28 cellular contexts compared by ENCODE assay signal in genomic region chrX:545488-545887, GRCh38.
DNase-seq lines count a peak whose midpoint lies in the region; ATAC-seq and TF ChIP-seq lines count a peak whose summit lies in the region.
"Had no signal": no experiment of that assay in that cellular context is flagged by ENCODE, and none has a peak within 500 bp of the region (broad histone marks: within the 10 kb centered on the region; RNA-seq: fewer than 3 reads in every experiment).

No MANE protein-coding gene starts in this region.

- no peaks in the 10 kb centered on the region for H3K36me3 Mint-ChIP-seq in activated CD4-positive, alpha-beta T cell treated with anti-CD3 and anti-CD28 coated beads, Interleukin-2, amount 10 ng/mL, durations not matched to agents 24 days and 14 days (ENCODE audit: low read depth)
- H3K36me3 Mint-ChIP-seq in activated CD4-positive, alpha-beta T cell treated with anti-CD3 and anti-CD28 coated beads for 36 hours (ENCODE audit: low read depth): no peaks in the 10 kb centered on the region
- H3K36me3 Mint-ChIP-seq: activated naive CD8-positive, alpha-beta T cell treated with anti-CD3 and anti-CD28 coated beads for 36 hours had no signal

- ATAC-seq in activated CD4-positive, alpha-beta T cell treated with anti-CD3 and anti-CD28 coated beads for 36 hours: no peak
- no peak for ATAC-seq in HG02973 (IDR thresholded peaks at IDR 0.05; ENCODE audit: unreplicated experiment)
- ATAC-seq: GM12878; PC-3; stimulated activated naive B cell treated with anti-CD40 and anti-IgM and Interleukin-4, amounts not matched to agents 10 μg/mL and 1 μg/mL and 100 μg/mL, for 72 hours had no signal

- no peak for TF ChIP-seq CTCF in fibroblast of mammary gland (conservative IDR thresholded peaks at IDR 0.05; ENCODE audit: control insufficient read depth, insufficient read depth, low read depth, low read length)

- POLR2A ChIA-PET in activated CD4-positive, alpha-beta T cell treated with anti-CD3 and anti-CD28 coated beads for 36 hours (lab: Charles Lee): no interaction called here

- H3K9me3 Mint-ChIP-seq in activated CD4-positive, alpha-beta T cell treated with anti-CD3 and anti-CD28 coated beads, Interleukin-2, amount 10 ng/mL, durations not matched to agents 24 days and 14 days: peaks cover 17% of the 10 kb centered on the region
- H3K9me3 Mint-ChIP-seq in activated CD4-positive, alpha-beta T cell treated with anti-CD3 and anti-CD28 coated beads for 36 hours (ENCODE audit: low read depth): peaks cover 22% of the 10 kb centered on the region

- no peaks in the 10 kb centered on the region for H3K4me1 Mint-ChIP-seq in activated CD4-positive, alpha-beta T cell treated with anti-CD3 and anti-CD28 coated beads, Interleukin-2, amount 10 ng/mL, durations not matched to agents 24 days and 14 days
- H3K4me1 Mint-ChIP-seq in activated CD4-positive, alpha-beta T cell treated with anti-CD3 and anti-CD28 coated beads for 36 hours: no peaks in the 10 kb centered on the region
- H3K4me1 Mint-ChIP-seq: activated naive CD8-positive, alpha-beta T cell treated with anti-CD3 and anti-CD28 coated beads for 36 hours; stimulated activated naive B cell treated with anti-CD40 and anti-IgM and Interleukin-4, amounts not matched to agents 10 μg/mL and 1 μg/mL and 100 μg/mL, for 72 hours had no signal

- CTCF ChIA-PET in activated CD4-positive, alpha-beta T cell treated with anti-CD3 and anti-CD28 coated beads for 36 hours (lab: Charles Lee): no interaction called here

- no peak overlapping the region for H3K4me3 ChIP-seq in fibroblast of mammary gland (ENCODE audit: control insufficient read depth, low read depth, low read length)
- H3K4me3 ChIP-seq: dorsolateral prefrontal cortex, GM12878, ovary, right atrium auricular region, thoracic aorta had no signal

- no peak overlapping the region for H3K27ac Mint-ChIP-seq in activated CD4-positive, alpha-beta T cell treated with anti-CD3 and anti-CD28 coated beads, Interleukin-2, amount 10 ng/mL, durations not matched to agents 24 days and 14 days
- H3K27ac Mint-ChIP-seq in activated CD4-positive, alpha-beta T cell treated with anti-CD3 and anti-CD28 coated beads for 36 hours: no peak overlapping the region
- H3K27ac Mint-ChIP-seq: activated naive CD8-positive, alpha-beta T cell treated with anti-CD3 and anti-CD28 coated beads for 36 hours; stimulated activated naive B cell treated with anti-CD40 and anti-IgM and Interleukin-4, amounts not matched to agents 10 μg/mL and 1 μg/mL and 100 μg/mL, for 72 hours had no signal

- intact Hi-C loops in activated CD4-positive, alpha-beta T cell treated with anti-CD3 and anti-CD28 coated beads, Interleukin-2, amount 10 ng/mL, durations not matched to agents 24 days and 14 days (cut with micrococcal nuclease): no loop called here
- intact Hi-C loops in activated CD4-positive, alpha-beta T cell treated with anti-CD3 and anti-CD28 coated beads for 36 hours (cut with DNase I, micrococcal nuclease): no loop called here

- H3K4me3 Mint-ChIP-seq in activated CD4-positive, alpha-beta T cell treated with anti-CD3 and anti-CD28 coated beads, Interleukin-2, amount 10 ng/mL, durations not matched to agents 24 days and 14 days: no peak overlapping the region
- H3K4me3 Mint-ChIP-seq in activated CD4-positive, alpha-beta T cell treated with anti-CD3 and anti-CD28 coated beads for 36 hours: no peak overlapping the region
- H3K4me3 Mint-ChIP-seq: activated naive CD8-positive, alpha-beta T cell treated with anti-CD3 and anti-CD28 coated beads for 36 hours; stimulated activated naive B cell treated with anti-CD40 and anti-IgM and Interleukin-4, amounts not matched to agents 10 μg/mL and 1 μg/mL and 100 μg/mL, for 72 hours had no signal

- no peaks in the 10 kb centered on the region for H3K27me3 Mint-ChIP-seq in activated CD4-positive, alpha-beta T cell treated with anti-CD3 and anti-CD28 coated beads, Interleukin-2, amount 10 ng/mL, durations not matched to agents 24 days and 14 days
- H3K27me3 Mint-ChIP-seq in activated CD4-positive, alpha-beta T cell treated with anti-CD3 and anti-CD28 coated beads for 36 hours: no peaks in the 10 kb centered on the region
- H3K27me3 Mint-ChIP-seq: stimulated activated naive B cell treated with anti-CD40 and anti-IgM and Interleukin-4, amounts not matched to agents 10 μg/mL and 1 μg/mL and 100 μg/mL, for 72 hours had no signal

- DNase-seq in activated CD4-positive, alpha-beta T cell treated with anti-CD3 and anti-CD28 coated beads, Interleukin-2, amount 10 ng/mL, durations not matched to agents 24 days and 14 days: peak; percentile 11
- DNase-seq in activated CD4-positive, alpha-beta T cell treated with anti-CD3 and anti-CD28 coated beads for 36 hours: no peak
- DNase-seq in fibroblast of mammary gland (ENCODE audit: low read depth) (peak; percentile 19), non-pigmented ciliary epithelial cell (ENCODE audit: low read depth) (peak; percentile 10), AG20443 (ENCODE audit: low spot score) (no peak), SIG-M5 treated with dmso at 0.1 percent for 504 hours (lab: John Stamatoyannopoulos, UW; ENCODE audit: unreplicated experiment) (no peak)
- DNase-seq in central memory CD4-positive, alpha-beta T cell: no peak
- DNase-seq: activated CD4-positive, alpha-beta T cell treated with anti-CD3 and anti-CD28 coated beads, Interleukin-2, amount 50 U/mL, for 4 hours; activated CD8-positive, alpha-beta memory T cell treated with anti-CD3 and anti-CD28 coated beads, Interleukin-2, amount 50 U/mL, for 4 hours; activated naive CD8-positive, alpha-beta T cell treated with anti-CD3 and anti-CD28 coated beads for 36 hours; BE2C; DMS53; dorsolateral prefrontal cortex; KBM-7; mesenchymal stem cell; MM.1S; NCI-H1436; NCI-H2107; ovary; PC-3; SHP77; stimulated activated CD4-positive, alpha-beta T cell treated with anti-CD3 and anti-CD28 coated beads, Interleukin-4, amount 100 ng/mL, for 24 hours; stimulated activated naive B cell treated with anti-CD40 and anti-IgM and Interleukin-4, amounts not matched to agents 10 μg/mL and 1 μg/mL and 100 μg/mL, for 72 hours; T-helper 9 cell had no signal

Comparison
In these comparisons a context has a peak if more than half of its experiments do, and no peak if none do; other contexts are left out.
1. DNase-seq: peak in activated CD4-positive, alpha-beta T cell treated with anti-CD3 and anti-CD28 coated beads, Interleukin-2, amount 10 ng/mL, durations not matched to agents 24 days and 14 days (single experiment), fibroblast of mammary gland (single experiment) and non-pigmented ciliary epithelial cell (single experiment); none in activated CD4-positive, alpha-beta T cell treated with anti-CD3 and anti-CD28 coated beads for 36 hours (single experiment), AG20443 (single experiment), SIG-M5 treated with dmso at 0.1 percent for 504 hours (single experiment) and central memory CD4-positive, alpha-beta T cell (single experiment).